Comparison of ENCODE assay signal across 3 cellular contexts in genomic region chr5:136155078-136155477, GRCh38.
TF ChIP-seq lines count a peak whose summit lies in the region.

No MANE protein-coding gene starts in this region.

TF ChIP-seq in HepG2, 621 proteins besides CTCF, POLR2A, EP300 and RAD21 (continues in another document):
- no peak for TF ChIP-seq IKZF1 (IDR thresholded peaks at IDR 0.05)
- TF ChIP-seq ZFYVE20 (CRISPR knock-in tag; IDR thresholded peaks at IDR 0.05; ENCODE audit: borderline replicate concordance, low read depth), result no peak
- TF ChIP-seq MNT (IDR thresholded peaks at IDR 0.05), result no peak
- no peak for TF ChIP-seq SMAD1 (CRISPR knock-in tag; IDR thresholded peaks at IDR 0.05; ENCODE audit: borderline replicate concordance, low read depth)
- TF ChIP-seq ZNF674 (CRISPR knock-in tag; IDR thresholded peaks at IDR 0.05; ENCODE audit: low read depth), result no peak
- TF ChIP-seq ZNF891 (CRISPR knock-in tag; IDR thresholded peaks at IDR 0.05), result no peak
- TF ChIP-seq ZFP36L1 (CRISPR knock-in tag; IDR thresholded peaks at IDR 0.05), result no peak
- no peak for TF ChIP-seq HNF1B (CRISPR knock-in tag; IDR thresholded peaks at IDR 0.05)
- peak; percentile 72; the same call in 1 of the 2 replicates for TF ChIP-seq MAFF (IDR thresholded peaks at IDR 0.05; ENCODE audit: low read depth, low read length)
- TF ChIP-seq NONO (IDR thresholded peaks at IDR 0.05), result no peak
- no peak for TF ChIP-seq NONO (CRISPR knock-in tag; conservative IDR thresholded peaks at IDR 0.05)
- no peak for TF ChIP-seq PAXIP1 (CRISPR knock-in tag; conservative IDR thresholded peaks at IDR 0.05)
- no peak for TF ChIP-seq POGZ (CRISPR knock-in tag; IDR thresholded peaks at IDR 0.05)

TF ChIP-seq in HEK293, 187 proteins besides CTCF, POLR2A, EP300 and RAD21:
- TF ChIP-seq MYNN (tag by site-specific recombination; IDR thresholded peaks at IDR 0.05; ENCODE audit: borderline replicate concordance) (no peak), ZNF513 (tag by site-specific recombination; IDR thresholded peaks at IDR 0.05) (0 out of 2 replicates have a peak, but pooled peaks have one; percentile 27), ZNF629 (tag by site-specific recombination; IDR thresholded peaks at IDR 0.05) (peak; percentile 15; the same call in 1 of the 2 replicates), GLIS1 (tag by site-specific recombination; IDR thresholded peaks at IDR 0.05) (no peak)

TF ChIP-seq in IMR-90, 13 proteins besides CTCF, POLR2A, EP300 and RAD21:
- TF ChIP-seq MAFK (IDR thresholded peaks at IDR 0.05; ENCODE audit: low read depth, low read length) (peak; percentile 69), NFE2L2 (IDR thresholded peaks at IDR 0.05; ENCODE audit: low read depth, low read length) (no peak)
